8 cellular contexts compared by ENCODE assay signal in the genomic region with DNA sequence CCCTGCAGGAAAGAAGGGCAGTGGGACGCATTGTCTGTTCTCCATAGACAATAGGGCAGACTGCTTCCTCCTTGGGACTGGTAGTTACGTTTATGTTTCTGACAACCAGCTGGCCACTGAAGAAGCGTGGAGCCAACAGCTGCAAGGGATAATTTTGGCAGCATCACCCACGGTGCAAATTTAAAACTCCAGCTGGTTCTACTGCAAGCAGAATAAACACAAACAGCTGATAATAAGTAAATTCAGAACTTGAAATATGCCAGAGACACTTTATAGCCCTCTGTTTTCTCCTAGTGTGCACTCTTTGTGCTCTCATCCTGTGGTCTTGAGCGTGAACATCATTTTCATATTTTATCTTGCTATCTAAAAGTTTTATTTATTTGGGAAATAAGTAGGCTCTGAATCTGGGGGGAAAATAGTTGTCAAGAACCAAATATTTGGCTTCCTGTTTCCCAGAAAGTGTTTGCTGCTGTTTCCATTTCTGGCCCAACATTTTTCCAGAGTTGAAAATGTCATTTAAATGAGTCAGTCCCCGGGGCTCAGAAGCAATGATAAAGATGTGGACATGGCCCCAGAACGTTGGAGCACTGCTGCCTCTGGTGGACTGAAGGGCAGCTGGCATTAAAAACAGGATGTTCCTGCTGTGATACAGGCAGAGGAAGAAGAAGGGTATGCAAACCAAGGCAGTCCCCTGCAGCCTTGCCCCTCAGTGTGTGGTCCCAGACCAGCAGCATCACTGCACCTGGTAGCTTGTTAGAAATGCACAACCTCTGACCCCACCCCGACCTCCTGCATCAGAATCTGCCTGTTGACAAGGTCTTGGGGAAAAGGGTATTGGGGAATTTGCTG. TPM values are rescaled to one million over a fixed set of nuclear protein-coding genes. Genes with fewer than 3 reads are reported as not detected.
DNase-seq lines count a peak whose midpoint lies in the region; ATAC-seq and TF ChIP-seq lines count a peak whose summit lies in the region.

No MANE protein-coding gene starts in this region.

- no peak overlapping the region for H3K27ac Mint-ChIP-seq in type B pancreatic cell

- ATAC-seq in GM18867 (IDR thresholded peaks at IDR 0.05; ENCODE audit: unreplicated experiment): no peak

- no peak overlapping the region for H3K4me3 Mint-ChIP-seq in type B pancreatic cell

- DNase-seq in A673 (ENCODE audit: low spot score) (peak; percentile 10), LHCN-M2 (ENCODE audit: low read depth) (peak; percentile 89), adipocyte (ENCODE audit: low read depth) (peak; percentile 82), iris pigment epithelial cell (ENCODE audit: low read depth) (peak; percentile 78), type B pancreatic cell (ENCODE audit: extremely low spot score, unreplicated experiment) (no peak), G401 (ENCODE audit: low spot score) (no peak)
- DNase-seq in central memory CD4-positive, alpha-beta T cell: no peak

- peak overlapping the region; percentile 47 for H3K9ac ChIP-seq in adipocyte (ENCODE audit: low read length)

- H3K4me1 Mint-ChIP-seq in type B pancreatic cell (ENCODE audit: unreplicated experiment): peaks cover 26% of the 10 kb centered on the region

- TF ChIP-seq CTCF in A673 (conservative IDR thresholded peaks at IDR 0.05; ENCODE audit: low read depth, low read length) (0 out of 2 replicates have a peak, but pooled peaks have one; percentile 18), type B pancreatic cell (conservative IDR thresholded peaks at IDR 0.05) (peak; percentile 52)

- CTCF ChIA-PET in A673 (lab: Charles Lee): no interaction called here

- H3K4me3 ChIP-seq in A673 (ENCODE audit: low read depth, low read length, poor library complexity, severe bottlenecking) (no peak overlapping the region), adipocyte (ENCODE audit: low read length) (peak overlapping the region; percentile 49)

- H3K27me3 Mint-ChIP-seq in type B pancreatic cell: peaks cover 4% of the 10 kb centered on the region

- intact Hi-C loops in A673 (cut with micrococcal nuclease; ENCODE audit: unreplicated experiment): no loop called here

- H3K9me3 ChIP-seq in A673 (ENCODE audit: low read depth, low read length, poor library complexity, severe bottlenecking): no peaks in the 10 kb centered on the region
- peaks cover under 1% of the 10 kb centered on the region for H3K9me3 ChIP-seq in adipocyte (ENCODE audit: control insufficient read depth, low read length)

- peaks cover 3% of the 10 kb centered on the region for H3K9me3 Mint-ChIP-seq in type B pancreatic cell

- POLR2A ChIA-PET in A673 (lab: Charles Lee; ENCODE audit: low non-redundant PET): no interaction called here

- H3K4me1 ChIP-seq in A673 (ENCODE audit: insufficient read depth, low read length, poor library complexity, severe bottlenecking): no peaks in the 10 kb centered on the region
- peaks cover 30% of the 10 kb centered on the region for H3K4me1 ChIP-seq in adipocyte (ENCODE audit: control insufficient read depth, insufficient read depth, low read length)

- no peaks in the 10 kb centered on the region for H3K36me3 Mint-ChIP-seq in type B pancreatic cell

- H3K36me3 ChIP-seq in A673 (ENCODE audit: insufficient read depth, low read length, poor library complexity, severe bottlenecking) (no peaks in the 10 kb centered on the region), adipocyte (ENCODE audit: control insufficient read depth, insufficient read depth, low read length, severe bottlenecking) (no peaks in the 10 kb centered on the region)

- H3K27me3 ChIP-seq in A673 (replicated peaks; ENCODE audit: insufficient read depth, low read depth, low read length, poor library complexity) (peaks cover 42% of the 10 kb centered on the region), adipocyte (replicated peaks; ENCODE audit: control insufficient read depth, insufficient read depth, low read length) (no peaks in the 10 kb centered on the region)

- in situ Hi-C loops in G401 (cut with HindIII; ENCODE audit: low sequenced_read_pairs): no loop called here

- H3K27ac ChIP-seq in A673 (ENCODE audit: low read depth, low read length, poor library complexity, severe bottlenecking): no peak overlapping the region

- no TSS peak for BruUV-seq in A673 (replicated peaks; lab: Mats Ljungman, UMichigan)

RNA-seq across cellular contexts. Expression of a gene that starts 12.5 kb away (rescaled TPM):
- total RNA-seq in A673 (2021): not detected in 2 replicates
- total RNA-seq in LHCN-M2 (2014; rRNA removed): 16.8 and 17.4 TPM in 2 replicates
- polyA plus RNA-seq in LHCN-M2 (2012): 0.18 TPM
- total RNA-seq in type B pancreatic cell (ENCODE audit: low replicate concordance): 1.5 and 5.8 TPM in 2 replicates
- not detected in 2 replicates for total RNA-seq in G401 (2014; rRNA removed; shearing (Covaris generic))

RNA-seq across cellular contexts. Expression of a gene that starts 24.2 kb away (rescaled TPM):
- total RNA-seq in A673 (2021) (0.06 TPM in 1 of 2 replicates, not detected in the other), LHCN-M2 (2014; rRNA removed) (not detected in 2 replicates), type B pancreatic cell (ENCODE audit: low replicate concordance) (0.05 TPM in 1 of 2 replicates, not detected in the other)
- not detected for polyA plus RNA-seq in LHCN-M2 (2012)
- not detected in 2 replicates for total RNA-seq in G401 (2014; rRNA removed; shearing (Covaris generic))

RNA-seq across cellular contexts. Expression of a gene that starts 26.8 kb away (rescaled TPM):
- total RNA-seq in A673 (2021) (not detected in 2 replicates), LHCN-M2 (2014; rRNA removed) (not detected in 2 replicates), type B pancreatic cell (ENCODE audit: low replicate concordance) (not detected in 2 replicates)
- not detected for polyA plus RNA-seq in LHCN-M2 (2012)
- not detected in 2 replicates for total RNA-seq in G401 (2014; rRNA removed; shearing (Covaris generic))

Comparison
In these comparisons a context has a peak if more than half of its experiments do, and no peak if none do; other contexts are left out.
1. DNase-seq: peak in A673 (single experiment), LHCN-M2 (single experiment), adipocyte (single experiment) and iris pigment epithelial cell (single experiment); none in type B pancreatic cell (single experiment), central memory CD4-positive, alpha-beta T cell (single experiment) and G401 (single experiment).